ENCODE assay signal across 8 cellular contexts in the genomic region with DNA sequence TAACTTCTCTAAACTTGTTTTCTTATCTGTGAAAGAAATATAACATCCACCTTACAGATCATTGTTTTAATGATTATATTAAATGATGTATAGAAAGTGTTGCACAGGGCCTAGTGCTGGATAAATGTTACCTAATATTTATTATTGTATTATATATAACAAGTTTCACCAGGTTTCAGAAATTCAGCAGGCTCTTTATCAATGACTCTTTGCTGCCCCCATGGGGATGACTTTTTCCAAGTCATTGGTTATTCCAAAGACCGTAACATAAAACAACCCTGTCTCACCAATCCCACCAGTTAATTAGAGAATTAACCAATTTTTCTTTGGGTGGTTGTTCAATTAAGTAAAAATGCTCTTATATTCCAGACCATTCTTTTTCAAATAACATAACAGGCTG. TPM values are rescaled to one million over a fixed set of nuclear protein-coding genes. Genes with fewer than 3 reads are reported as not detected.
DNase-seq lines count a peak whose midpoint lies in the region; ATAC-seq and TF ChIP-seq lines count a peak whose summit lies in the region.

No MANE protein-coding gene starts in this region.

- TF ChIP-seq CTCF in C4-2B (conservative IDR thresholded peaks at IDR 0.05) (peak; percentile 75), GM12874 (IDR thresholded peaks at IDR 0.05; ENCODE audit: insufficient read depth, low read depth, low read length) (peak; percentile 23; the same call in 1 of the 2 replicates), OCI-LY3 (IDR thresholded peaks at IDR 0.05; ENCODE audit: low read depth, low read length) (peak; percentile 72), breast epithelium (IDR thresholded peaks at IDR 0.05) (peak; percentile 12 to 22 (median 12)), right lobe of liver (IDR thresholded peaks at IDR 0.05) (peak; percentile 56 to 70 (median 62))

- H3K27ac ChIP-seq in C4-2B (no peak overlapping the region), OCI-LY3 (ENCODE audit: low read length) (no peak overlapping the region), breast epithelium (no peak overlapping the region), right lobe of liver (no peak overlapping the region)

- ATAC-seq in right lobe of liver (peak; percentile 66 to 79 (median 76)), HG03565 (IDR thresholded peaks at IDR 0.05; ENCODE audit: unreplicated experiment) (no peak), HG03045 (IDR thresholded peaks at IDR 0.05; ENCODE audit: unreplicated experiment) (no peak), HG02759 (IDR thresholded peaks at IDR 0.05; ENCODE audit: unreplicated experiment) (no peak)

- no peak overlapping the region for H2AFZ ChIP-seq in OCI-LY3 (ENCODE audit: low read depth, low read length)

- WGBS in right lobe of liver (ENCODE audit: insufficient coverage, low coverage, low lambda C conversion rate, missing lambda C conversion rate), result 5% methylated on average over 1 of the region's 1 CpG

- H3K27me3 ChIP-seq in OCI-LY3 (ENCODE audit: low read depth, low read length), result no peaks in the 10 kb centered on the region
- no peaks in the 10 kb centered on the region for H3K27me3 ChIP-seq in breast epithelium
- no peaks in the 10 kb centered on the region for H3K27me3 ChIP-seq in right lobe of liver

- H3K4me1 ChIP-seq in OCI-LY3 (ENCODE audit: low read length) (no peaks in the 10 kb centered on the region), breast epithelium (no peaks in the 10 kb centered on the region), right lobe of liver (no peaks in the 10 kb centered on the region)

- H3K79me2 ChIP-seq in OCI-LY3 (ENCODE audit: low read length), result no peaks in the 10 kb centered on the region

- no peaks in the 10 kb centered on the region for H3K9me3 ChIP-seq in OCI-LY3 (ENCODE audit: insufficient read depth, low read length)
- H3K9me3 ChIP-seq in breast epithelium, result no peaks in the 10 kb centered on the region
- no peaks in the 10 kb centered on the region for H3K9me3 ChIP-seq in right lobe of liver

- TF ChIP-seq POLR2A in breast epithelium (IDR thresholded peaks at IDR 0.05) (no peak), right lobe of liver (IDR thresholded peaks at IDR 0.05) (no peak)

- no peak overlapping the region for H3K4me2 ChIP-seq in OCI-LY3 (ENCODE audit: low read length)

- H3K36me3 ChIP-seq in OCI-LY3 (replicated peaks; ENCODE audit: low read depth, low read length), result no peaks in the 10 kb centered on the region
- H3K36me3 ChIP-seq in breast epithelium, result no peaks in the 10 kb centered on the region
- no peaks in the 10 kb centered on the region for H3K36me3 ChIP-seq in right lobe of liver

- intact Hi-C loops in breast epithelium (cut with DNase I; ENCODE audit: low total_unique reads) (no loop called here), right lobe of liver (cut with DNase I) (no loop called here)

- H3K4me3 ChIP-seq in OCI-LY3 (ENCODE audit: low read length) (no peak overlapping the region), breast epithelium (no peak overlapping the region), right lobe of liver (no peak overlapping the region)

- no peak overlapping the region for H3K9ac ChIP-seq in OCI-LY3 (ENCODE audit: low read length)

- DNase-seq in breast epithelium (ENCODE audit: low spot score in 2 of 2) (no peak), right lobe of liver (no peak)

- H4K20me1 ChIP-seq in OCI-LY3 (ENCODE audit: insufficient read depth, low read length), result no peaks in the 10 kb centered on the region

RNA-seq across cellular contexts. Expression of gene DEDD, which starts 7.3 kb away (rescaled TPM):
- 10 to 100 TPM; 28.7 to 39.0 (median 37.6) TPM for total RNA-seq in breast epithelium
- total RNA-seq in right lobe of liver, result 10 to 100 TPM; 13.8 to 22.0 (median 16.6) TPM

RNA-seq across cellular contexts. Expression of gene UFC1, which starts 14.0 kb away (rescaled TPM):
- total RNA-seq in breast epithelium (10 to 100 TPM; 76.0 to 90.3 (median 87.5) TPM), right lobe of liver (10 to 100 TPM; 24.6 to 37.7 (median 35.3) TPM)

RNA-seq across cellular contexts. Expression of gene USP21, which starts 19.5 kb away (rescaled TPM):
- total RNA-seq in breast epithelium (10 to 100 TPM; 11.7 to 26.9 (median 24.9) TPM), right lobe of liver (10 to 100 TPM in 1 of 6 experiments, 1 to 10 TPM in 5; 6.9 to 11.1 (median 8.8) TPM)

RNA-seq across cellular contexts. Expression of gene NIT1, which starts 21.9 kb away (rescaled TPM):
- 10 to 100 TPM; 36.3 to 44.5 (median 37.0) TPM for total RNA-seq in breast epithelium
- total RNA-seq in right lobe of liver, result 10 to 100 TPM; 36.9 to 67.8 (median 45.8) TPM

RNA-seq across cellular contexts. Expression of gene PFDN2, which starts 21.9 kb away (rescaled TPM):
- total RNA-seq in breast epithelium (10 to 100 TPM; 32.5 to 50.1 (median 37.0) TPM), right lobe of liver (10 to 100 TPM; 16.6 to 37.5 (median 25.8) TPM)

Comparison
In these comparisons a context has a peak if more than half of its experiments do, and no peak if none do; other contexts are left out.
1. CTCF ChIP-seq: peak in every context shown above with its lines; median percentile 75 in C4-2B; 72 in OCI-LY3; 62 in right lobe of liver; 23 in GM12874; 12 in breast epithelium.
2. ATAC-seq: peak in right lobe of liver (4 of 4); none in HG03565 (single experiment), HG03045 (single experiment) and HG02759 (single experiment).